Comparison of ENCODE assay signal across 4 cellular contexts in genomic region chr10:10530313-10530712, GRCh38.
"Had no signal": no experiment of that assay in that cellular context is flagged by ENCODE, and none has a peak within 500 bp of the region (broad histone marks: within the 10 kb centered on the region; RNA-seq: fewer than 3 reads in every experiment).

No MANE protein-coding gene starts in this region.

- H2AFZ ChIP-seq: GM23338 had no signal

- H3K36me3 Mint-ChIP-seq: IgD-negative memory B cell had no signal

- ATAC-seq: GM23338 had no signal

- H3K9me3 Mint-ChIP-seq: GM23338, H9 had no signal

- H3K4me3 Mint-ChIP-seq: GM23338, H9, IgD-negative memory B cell had no signal

- H3K4me3 ChIP-seq: GM23338 had no signal

- H3K4me2 ChIP-seq: GM23338 had no signal

- H3K27ac Mint-ChIP-seq: GM23338, H9, IgD-negative memory B cell had no signal

- H3K27me3 Mint-ChIP-seq: IgD-negative memory B cell had no signal

- DNase-seq: H9, HCEC 1CT had no signal

- H3K4me1 Mint-ChIP-seq: IgD-negative memory B cell had no signal
